ENCODE assay signal across 1 cellular context in genomic region chr2:218405365-218406208, GRCh38.
TF ChIP-seq lines count a peak whose summit lies in the region.

No MANE protein-coding gene starts in this region.

TF ChIP-seq in IMR-90, 13 proteins besides CTCF, POLR2A, EP300 and RAD21:
- no peak for TF ChIP-seq NFE2L2 (IDR thresholded peaks at IDR 0.05; ENCODE audit: low read depth, low read length)
- TF ChIP-seq RFX5 (IDR thresholded peaks at IDR 0.05; ENCODE audit: low read depth, low read length): no peak
- no peak for TF ChIP-seq MXI1 (IDR thresholded peaks at IDR 0.05; ENCODE audit: borderline replicate concordance, low read depth, low read length)
- no peak for TF ChIP-seq BHLHE40 (IDR thresholded peaks at IDR 0.05; ENCODE audit: low read depth, low read length)
- TF ChIP-seq MAFK (IDR thresholded peaks at IDR 0.05; ENCODE audit: low read depth, low read length): no peak
- TF ChIP-seq CEBPB (IDR thresholded peaks at IDR 0.05; ENCODE audit: low read depth, low read length): no peak
- TF ChIP-seq FOS (IDR thresholded peaks at IDR 0.05; ENCODE audit: low read depth, low read length): no peak
- no peak for TF ChIP-seq ELK1 (IDR thresholded peaks at IDR 0.05; ENCODE audit: borderline replicate concordance, low read depth, low read length)
- no peak for TF ChIP-seq RCOR1 (IDR thresholded peaks at IDR 0.05; ENCODE audit: insufficient replicate concordance, low read length)
- TF ChIP-seq SMC3 (IDR thresholded peaks at IDR 0.05; ENCODE audit: low read depth, low read length): no peak
- TF ChIP-seq CHD1 (IDR thresholded peaks at IDR 0.05; ENCODE audit: low read depth, low read length): no peak
- no peak for TF ChIP-seq MAZ (IDR thresholded peaks at IDR 0.05; ENCODE audit: borderline replicate concordance, low read depth, low read length)
- no peak for TF ChIP-seq USF2 (IDR thresholded peaks at IDR 0.05; ENCODE audit: low read depth, low read length)
